ENCODE assay signal across 8 cellular contexts in the genomic region with DNA sequence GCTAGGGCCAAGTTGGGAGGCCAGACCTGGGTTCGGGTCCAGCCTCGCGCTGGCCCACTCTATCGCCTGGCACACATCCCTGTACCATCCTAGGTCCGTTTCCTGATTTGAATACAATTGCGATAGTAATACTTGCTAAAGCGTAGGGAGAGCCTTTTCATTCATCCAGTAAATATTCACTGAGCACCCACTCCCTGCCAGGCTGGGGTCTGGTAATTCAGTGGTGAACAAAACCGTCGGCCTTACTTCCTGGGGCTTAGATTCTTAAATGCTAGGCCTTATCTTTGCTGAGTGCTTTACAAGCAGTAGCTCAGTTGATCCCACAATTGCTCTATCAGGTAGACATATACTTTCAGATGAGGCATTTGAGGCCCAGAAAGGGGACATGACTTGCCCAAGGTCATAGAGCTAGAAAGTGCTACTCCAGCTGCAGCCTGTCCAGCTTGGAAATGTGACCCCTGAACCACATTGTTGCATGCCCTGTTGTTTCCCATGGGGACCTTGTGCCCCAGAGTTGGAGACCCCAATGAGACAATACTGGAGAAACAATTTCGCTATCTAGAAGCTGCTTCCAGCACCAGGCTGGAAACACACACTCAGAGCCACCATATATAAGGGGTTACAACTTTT. TPM values are rescaled to one million over a fixed set of nuclear protein-coding genes. Genes with fewer than 3 reads are reported as not detected.
DNase-seq lines count a peak whose midpoint lies in the region; ATAC-seq and TF ChIP-seq lines count a peak whose summit lies in the region.

No MANE protein-coding gene starts in this region.

- H3K4me3 Mint-ChIP-seq in nephron = peak overlapping the region; percentile 90 to 93 (median 90)

- H3K4me1 Mint-ChIP-seq in nephron = peaks cover 13% of the 10 kb centered on the region

- ATAC-seq in activated CD4-positive, CD25-positive, alpha-beta regulatory T cell treated with anti-CD3 and anti-CD28 coated beads, Interleukin-2, amount 50 U/mL, for 24 hours = no peak

- H3K27me3 ChIP-seq in MG63 = no peaks in the 10 kb centered on the region
- no peaks in the 10 kb centered on the region for H3K27me3 ChIP-seq in effector memory CD4-positive, alpha-beta T cell (replicated peaks; ENCODE audit: control insufficient read depth, insufficient read depth, low read length, poor library complexity, severe bottlenecking)

- no peaks in the 10 kb centered on the region for H3K27me3 Mint-ChIP-seq in nephron (ENCODE audit: low read depth)

- DNase-seq in MG63 (no peak), T-helper 9 cell (no peak), pons (ENCODE audit: low spot score) (no peak), NCI-H345 treated with DMSO at 0.1 percent for 48 hours (lab: John Stamatoyannopoulos, UW; ENCODE audit: unreplicated experiment) (no peak)
- DNase-seq in effector memory CD4-positive, alpha-beta T cell = no peak

- peak overlapping the region; percentile 89 for H3K27ac ChIP-seq in C4-2B
- H3K27ac ChIP-seq in effector memory CD4-positive, alpha-beta T cell (ENCODE audit: insufficient read depth, low read length, poor library complexity, severe bottlenecking) = no peak overlapping the region

- H3K36me3 Mint-ChIP-seq in nephron (ENCODE audit: low read depth) = peaks cover 25% of the 10 kb centered on the region

- H3K36me3 ChIP-seq in MG63 = peaks cover 47% of the 10 kb centered on the region
- peaks cover 11% of the 10 kb centered on the region for H3K36me3 ChIP-seq in effector memory CD4-positive, alpha-beta T cell (ENCODE audit: control insufficient read depth, insufficient read depth, low read length)

- H3K4me1 ChIP-seq in effector memory CD4-positive, alpha-beta T cell (ENCODE audit: control insufficient read depth, insufficient read depth, low read length, poor library complexity, severe bottlenecking) = peaks cover 41% of the 10 kb centered on the region

- no peak for TF ChIP-seq CTCF in C4-2B (conservative IDR thresholded peaks at IDR 0.05)
- no peak for TF ChIP-seq CTCF in nephron (IDR thresholded peaks at IDR 0.05; ENCODE audit: unreplicated experiment in 3 of 3)

- H3K4me3 ChIP-seq in MG63 = peak overlapping the region; percentile 99
- peak overlapping the region; percentile 81 for H3K4me3 ChIP-seq in effector memory CD4-positive, alpha-beta T cell (ENCODE audit: insufficient read depth, low read depth, low read length, poor library complexity, severe bottlenecking)

- peaks cover 3% of the 10 kb centered on the region; the same call in 1 of the 2 replicates for H3K9me3 ChIP-seq in MG63
- H3K9me3 ChIP-seq in effector memory CD4-positive, alpha-beta T cell (ENCODE audit: control insufficient read depth, low read length) = no peaks in the 10 kb centered on the region

- H3K9me3 Mint-ChIP-seq in nephron = peaks cover under 1% of the 10 kb centered on the region

- peak overlapping the region; percentile 55 to 89 (median 80) for H3K27ac Mint-ChIP-seq in nephron

RNA-seq across cellular contexts. Expression of gene USB1, which starts 0.7 kb away (rescaled TPM):
- total RNA-seq in MG63 (2014; rRNA removed; shearing (Covaris generic); ENCODE audit: low replicate concordance) = 17.9 and 23.9 TPM in 2 replicates

RNA-seq across cellular contexts. Expression of gene ZNF319, which starts 1.4 kb away (rescaled TPM):
- 9.3 and 15.5 TPM in 2 replicates for total RNA-seq in MG63 (2014; rRNA removed; shearing (Covaris generic); ENCODE audit: low replicate concordance)

RNA-seq across cellular contexts. Expression of gene MMP15, which starts 23.7 kb away (rescaled TPM):
- 9.9 and 14.5 TPM in 2 replicates for total RNA-seq in MG63 (2014; rRNA removed; shearing (Covaris generic); ENCODE audit: low replicate concordance)

RNA-seq across cellular contexts. Expression of gene CNGB1, which starts 31.0 kb away (rescaled TPM):
- total RNA-seq in MG63 (2014; rRNA removed; shearing (Covaris generic); ENCODE audit: low replicate concordance) = not detected in 2 replicates
